Comparison of ENCODE assay signal across 9 cellular contexts in genomic region chr16:154223-155030, GRCh38. TPM values are rescaled to one million over a fixed set of nuclear protein-coding genes. Genes with fewer than 3 reads are reported as not detected.
DNase-seq lines count a peak whose midpoint lies in the region; ATAC-seq and TF ChIP-seq lines count a peak whose summit lies in the region.
"Had no signal": no experiment of that assay in that cellular context is flagged by ENCODE, and none has a peak within 500 bp of the region (broad histone marks: within the 10 kb centered on the region; RNA-seq: fewer than 3 reads in every experiment).

No MANE protein-coding gene starts in this region.

- in situ Hi-C loops in Panc1 (cut with HindIII; ENCODE audit: low pct_unique_long_range_greater_than_20kb, low sequenced_read_pairs) = no loop called here

- DNase-seq in NCI-H1092 treated with DMSO at 0.1 percent for 48 hours (lab: John Stamatoyannopoulos, UW) (peak; percentile 17), NCI-H1092 (lab: John Stamatoyannopoulos, UW) (no peak), Panc1 (ENCODE audit: low read depth, low spot score) (no peak), endodermal cell (peak; percentile 78), natural killer cell (no peak), NCI-H1048 (lab: John Stamatoyannopoulos, UW) (no peak)

- H3K27ac ChIP-seq in Panc1 (ENCODE audit: low read length) = peak overlapping the region; percentile 26; the same call in 1 of the 2 replicates
- no peak overlapping the region for H3K27ac ChIP-seq in endodermal cell (ENCODE audit: low read depth, low read length)
- H3K27ac ChIP-seq: C4-2B had no signal

- no TSS peak for BruUV-seq in Panc1 (replicated peaks; lab: Mats Ljungman, UMichigan)

- ATAC-seq in Panc1 (peak; percentile 73), natural killer cell (peak in 2 of 3 donors; percentile 61 to 63), GM18502 (IDR thresholded peaks at IDR 0.05; ENCODE audit: poor library complexity, unreplicated experiment) (no peak), HG03432 (IDR thresholded peaks at IDR 0.05; ENCODE audit: unreplicated experiment) (no peak)

- H3K4me3 ChIP-seq in Panc1 (ENCODE audit: low read depth in 2 of 2, low read length in 2 of 2) (peak overlapping the region; percentile 58 to 59), endodermal cell (ENCODE audit: low read length) (peak overlapping the region; percentile 73)

- H3K9ac ChIP-seq in endodermal cell (ENCODE audit: extremely low read depth, low read length, poor library complexity, severe bottlenecking) = no peak overlapping the region

- H3K36me3 Mint-ChIP-seq in endodermal cell (ENCODE audit: low read depth) (no peaks in the 10 kb centered on the region), natural killer cell (no peaks in the 10 kb centered on the region)

- H3K9me3 Mint-ChIP-seq in endodermal cell (peaks cover 2% of the 10 kb centered on the region), natural killer cell (no peaks in the 10 kb centered on the region)

- 4 to 7% methylated on average over 17 to 53 of the region's 57 CpGs for WGBS in endodermal cell (ENCODE audit: insufficient coverage in 1 of 2, insufficient read length in 1 of 2), 2 experiments

- H3K9me3 ChIP-seq in Panc1 (ENCODE audit: control insufficient read depth, insufficient read depth, low read depth, low read length) (no peaks in the 10 kb centered on the region), endodermal cell (ENCODE audit: control insufficient read depth, low read length) (no peaks in the 10 kb centered on the region)

- POLR2A ChIA-PET in Panc1 (lab: Charles Lee) = interaction anchor here (0.6 kb wide), 1 partner anchor 97 kb away, joined by 3 read pairs; no protein-coding TSS in a partner anchor

- H3K4me1 ChIP-seq in Panc1 (ENCODE audit: control insufficient read depth, insufficient read depth, low read length) (peaks cover 4% of the 10 kb centered on the region), endodermal cell (ENCODE audit: control insufficient read depth, insufficient read depth, low read length) (no peaks in the 10 kb centered on the region)

- peaks cover 79% of the 10 kb centered on the region for H3K27me3 Mint-ChIP-seq in endodermal cell (ENCODE audit: insufficient read depth)
- peaks cover 6 to 22% of the 10 kb centered on the region in 2 donors for H3K27me3 Mint-ChIP-seq in natural killer cell (ENCODE audit: low read depth in 2 of 2)

- H3K27ac Mint-ChIP-seq in endodermal cell = no peak overlapping the region
- H3K27ac Mint-ChIP-seq in natural killer cell = peak overlapping the region in 1 of 2 donors; percentile 27

- CTCF ChIA-PET in Panc1 (lab: Charles Lee) = no interaction called here

- intact Hi-C loops in Panc1 (cut with micrococcal nuclease; ENCODE audit: unreplicated experiment) (no loop called here), natural killer cell (cut with micrococcal nuclease) (no loop called here)

- H3K36me3 ChIP-seq in Panc1 (ENCODE audit: control insufficient read depth, insufficient read depth, low read length) (no peaks in the 10 kb centered on the region), endodermal cell (ENCODE audit: control insufficient read depth, insufficient read depth, low read length) (no peaks in the 10 kb centered on the region)

- H3K4me1 Mint-ChIP-seq in endodermal cell (peaks cover 5% of the 10 kb centered on the region), natural killer cell (peaks cover 10% of the 10 kb centered on the region in 2 donors)

- TF ChIP-seq CTCF in Panc1 (IDR thresholded peaks at IDR 0.05) (no peak), endodermal cell (conservative IDR thresholded peaks at IDR 0.05) (no peak), natural killer cell (IDR thresholded peaks at IDR 0.05) (no peak)

- H3K4me3 Mint-ChIP-seq in endodermal cell (peak overlapping the region; percentile 57), natural killer cell (peak overlapping the region; percentile 84)

- H3K27me3 ChIP-seq in Panc1 (ENCODE audit: control insufficient read depth, insufficient read depth, low read length) (no peaks in the 10 kb centered on the region), endodermal cell (ENCODE audit: control insufficient read depth, insufficient read depth, low read length, poor library complexity, severe bottlenecking) (peaks cover 83% of the 10 kb centered on the region)

RNA-seq across cellular contexts. Expression of gene HBZ, which starts 2.0 kb away (rescaled TPM):
- 1.1 TPM for total RNA-seq in Panc1 (2021; ENCODE audit: unreplicated experiment)
- not detected for polyA plus RNA-seq in Panc1 (2012; ENCODE audit: insufficient read length)
- total RNA-seq in endodermal cell = not detected
- polyA plus RNA-seq in endodermal cell (2013, experiment 1 of 2) = not detected
- polyA plus RNA-seq in endodermal cell (2013, experiment 2 of 2) = not detected
- total RNA-seq in natural killer cell = not detected

RNA-seq across cellular contexts. Expression of gene HBM, which starts 11.4 kb away (rescaled TPM):
- not detected for total RNA-seq in Panc1 (2021; ENCODE audit: unreplicated experiment)
- not detected for polyA plus RNA-seq in Panc1 (2012; ENCODE audit: insufficient read length)
- not detected for total RNA-seq in endodermal cell
- not detected for polyA plus RNA-seq in endodermal cell (2013, experiment 1 of 2)
- polyA plus RNA-seq in endodermal cell (2013, experiment 2 of 2) = not detected
- total RNA-seq in natural killer cell = not detected

RNA-seq across cellular contexts. Expression of gene NPRL3, which starts 16.0 kb away (rescaled TPM):
- total RNA-seq in Panc1 (2021; ENCODE audit: unreplicated experiment) (69.7 TPM), endodermal cell (10 to 100 TPM; 34.8 to 37.0 TPM), natural killer cell (10 to 100 TPM; 44.8 to 62.1 (median 55.7) TPM)
- polyA plus RNA-seq in Panc1 (2012; ENCODE audit: insufficient read length) = 83.6 TPM
- 31.7 TPM for polyA plus RNA-seq in endodermal cell (2013, experiment 1 of 2)
- 25.0 TPM for polyA plus RNA-seq in endodermal cell (2013, experiment 2 of 2)

RNA-seq across cellular contexts. Expression of gene HBA2, which starts 18.2 kb away (rescaled TPM):
- total RNA-seq in Panc1 (2021; ENCODE audit: unreplicated experiment) = not detected
- polyA plus RNA-seq in Panc1 (2012; ENCODE audit: insufficient read length) = not detected
- total RNA-seq in endodermal cell = 1 to 10 TPM in 1 of 2 donors, not detected in 1; 1.2 TPM
- not detected for polyA plus RNA-seq in endodermal cell (2013, experiment 1 of 2)
- not detected for polyA plus RNA-seq in endodermal cell (2013, experiment 2 of 2)
- total RNA-seq in natural killer cell = 1 to 10 TPM in 2 of 3 donors, not detected in 1; 3.2 to 9.9 TPM

RNA-seq across cellular contexts. Expression of gene HBA1, which starts 22.1 kb away (rescaled TPM):
- total RNA-seq in Panc1 (2021; ENCODE audit: unreplicated experiment) (4.4 TPM), endodermal cell (1 to 10 TPM in 1 of 2 donors, not detected in 1; 1.1 TPM), natural killer cell (10 to 100 TPM in 1 of 3 donors, not detected in 2; 16.9 TPM)
- 4.1 TPM for polyA plus RNA-seq in Panc1 (2012; ENCODE audit: insufficient read length)
- not detected for polyA plus RNA-seq in endodermal cell (2013, experiment 1 of 2)
- not detected for polyA plus RNA-seq in endodermal cell (2013, experiment 2 of 2)

Comparison
In these comparisons a context has a peak if more than half of its experiments do, and no peak if none do; other contexts are left out.
1. DNase-seq: peak in NCI-H1092 treated with DMSO at 0.1 percent for 48 hours (single experiment) and endodermal cell (single experiment); none in NCI-H1092 (single experiment), Panc1 (single experiment), natural killer cell (single experiment) and NCI-H1048 (single experiment).
2. ATAC-seq: peak in Panc1 (single experiment) and natural killer cell (2 of 3); none in GM18502 (single experiment) and HG03432 (single experiment).